ENCODE assay signal across 12 cellular contexts in the genomic region with DNA sequence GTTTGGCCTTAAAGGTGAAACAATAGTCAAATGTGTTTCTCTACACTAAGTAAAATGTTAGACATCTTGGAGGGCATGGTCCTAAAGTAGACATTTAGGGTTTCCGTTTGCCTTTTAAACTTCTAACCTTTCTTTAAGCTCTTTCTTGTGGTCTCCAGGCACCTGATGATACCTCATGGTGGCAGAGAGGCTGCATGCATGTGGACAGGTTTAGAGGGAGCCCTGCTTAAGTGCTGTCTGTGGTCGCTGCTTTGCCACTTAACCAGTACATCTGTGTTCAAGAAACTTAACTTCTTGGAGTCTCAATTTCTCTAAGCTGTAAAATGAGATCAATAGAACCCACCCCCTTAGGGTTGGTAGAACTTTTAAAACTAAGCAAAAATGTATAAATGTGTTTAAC.
"Had no signal": no experiment of that assay in that cellular context is flagged by ENCODE, and none has a peak within 500 bp of the region (broad histone marks: within the 10 kb centered on the region; RNA-seq: fewer than 3 reads in every experiment).

No MANE protein-coding gene starts in this region.

- H3K4me1 ChIP-seq: SJCRH30 had no signal

- DNase-seq: activated CD4-positive, alpha-beta T cell treated with anti-CD3 and anti-CD28 coated beads, Interleukin-2, amount 10 ng/mL, durations not matched to agents 7 days and 5 days; activated naive CD4-positive, alpha-beta T cell; erythroblast; hippocampal formation; kidney; nephron progenitor cell; SJCRH30; stimulated activated CD4-positive, alpha-beta T cell treated with anti-CD3 and anti-CD28 coated beads, Interleukin-12 subunit alpha, Interleukin-12 subunit beta, amount 100 ng/mL, for 4 hours; stimulated activated CD4-positive, alpha-beta T cell treated with anti-CD3 and anti-CD28 coated beads, Interleukin-2, amount 100 ng/mL, for 24 hours; stomach had no signal

- H3K9me3 ChIP-seq: SJCRH30, stomach, tibial nerve had no signal

- H3K36me3 ChIP-seq: SJCRH30, stomach, tibial nerve had no signal

- H3K9me3 Mint-ChIP-seq: activated CD4-positive, alpha-beta T cell treated with anti-CD3 and anti-CD28 coated beads, Interleukin-2, amount 10 ng/mL, durations not matched to agents 7 days and 5 days; nephron progenitor cell; T-helper 2 cell treated with Interferon-gamma antibody and Interleukin-4, amounts not matched to agents 5 μg/mL and 100 μg/mL, for 36 hours had no signal

- H3K4me3 Mint-ChIP-seq: activated CD4-positive, alpha-beta T cell treated with anti-CD3 and anti-CD28 coated beads, Interleukin-2, amount 10 ng/mL, durations not matched to agents 7 days and 5 days; nephron progenitor cell; T-helper 2 cell treated with Interferon-gamma antibody and Interleukin-4, amounts not matched to agents 5 μg/mL and 100 μg/mL, for 36 hours had no signal

- H3K4me3 ChIP-seq: SJCRH30, stomach had no signal

- H3K27ac ChIP-seq: SJCRH30 had no signal

- H3K27me3 ChIP-seq: SJCRH30, stomach, tibial nerve had no signal

- H3K27ac Mint-ChIP-seq: activated CD4-positive, alpha-beta T cell treated with anti-CD3 and anti-CD28 coated beads, Interleukin-2, amount 10 ng/mL, durations not matched to agents 7 days and 5 days; nephron progenitor cell; T-helper 2 cell treated with Interferon-gamma antibody and Interleukin-4, amounts not matched to agents 5 μg/mL and 100 μg/mL, for 36 hours had no signal
